16 cellular contexts compared by ENCODE assay signal in genomic region chr22:36577019-36577418, GRCh38. TPM values are rescaled to one million over a fixed set of nuclear protein-coding genes. Genes with fewer than 3 reads are reported as not detected.
DNase-seq lines count a peak whose midpoint lies in the region; ATAC-seq and TF ChIP-seq lines count a peak whose summit lies in the region.
"Had no signal": no experiment of that assay in that cellular context is flagged by ENCODE, and none has a peak within 500 bp of the region (broad histone marks: within the 10 kb centered on the region; RNA-seq: fewer than 3 reads in every experiment).

No MANE protein-coding gene starts in this region.

- no peak overlapping the region for H3K4me3 ChIP-seq in astrocyte of the cerebellum (ENCODE audit: low read depth, low read length)
- H3K4me3 ChIP-seq: left lung, vagina had no signal

- H3K4me3 Mint-ChIP-seq in glutamatergic neuron (ENCODE audit: unreplicated experiment), result peak overlapping the region; percentile 15

- H3K9me3 Mint-ChIP-seq in glutamatergic neuron (ENCODE audit: unreplicated experiment), result peaks cover 12% of the 10 kb centered on the region
- H3K9me3 Mint-ChIP-seq: activated T-helper 2 cell treated with anti-CD3 and anti-CD28 coated beads, Interferon-gamma antibody, Interleukin-2, Interleukin-4, amounts not matched to agents 10 μg/mL and 5 μg/mL and 100 μg/mL, durations not matched to agents 14 hours and 24 hours and 36 hours had no signal

- peaks cover 22% of the 10 kb centered on the region for H3K4me1 Mint-ChIP-seq in glutamatergic neuron (ENCODE audit: low read depth, unreplicated experiment)

- H3K27me3 Mint-ChIP-seq in glutamatergic neuron (ENCODE audit: unreplicated experiment), result peaks cover 5% of the 10 kb centered on the region

- H3K36me3 Mint-ChIP-seq in glutamatergic neuron (ENCODE audit: unreplicated experiment), result no peaks in the 10 kb centered on the region

- H3K27ac Mint-ChIP-seq in glutamatergic neuron (ENCODE audit: unreplicated experiment), result peak overlapping the region; percentile 84
- H3K27ac Mint-ChIP-seq: activated T-helper 2 cell treated with anti-CD3 and anti-CD28 coated beads, Interferon-gamma antibody, Interleukin-2, Interleukin-4, amounts not matched to agents 10 μg/mL and 5 μg/mL and 100 μg/mL, durations not matched to agents 14 hours and 24 hours and 36 hours had no signal

- no peak for ATAC-seq in GM19452 (IDR thresholded peaks at IDR 0.05; ENCODE audit: unreplicated experiment)
- ATAC-seq: left lung had no signal

- no peak for TF ChIP-seq CTCF in astrocyte of the cerebellum (IDR thresholded peaks at IDR 0.05; ENCODE audit: low read depth, low read length, missing control alignments)
- no peak for TF ChIP-seq CTCF in glutamatergic neuron (IDR thresholded peaks at IDR 0.05; ENCODE audit: partially characterized antibody, unreplicated experiment)

- DNase-seq in AG08395 (ENCODE audit: low spot score) (peak; percentile 94), HS-5 (ENCODE audit: low read depth) (peak; percentile 90), astrocyte of the cerebellum (ENCODE audit: low read depth) (peak; percentile 53), glutamatergic neuron (no peak), NCI-H526 (lab: John Stamatoyannopoulos, UW) (no peak), NCI-H345 treated with DMSO at 0.1 percent for 48 hours (lab: John Stamatoyannopoulos, UW; ENCODE audit: unreplicated experiment) (no peak)
- no peak for DNase-seq in effector CD8-positive, alpha-beta T cell (lab: John Stamatoyannopoulos, UW)
- DNase-seq: activated CD4-positive, alpha-beta T cell treated with anti-CD3 and anti-CD28 coated beads for 4 hours; C1 segment of cervical spinal cord; cerebellar nuclear complex; NCI-H1417 treated with DMSO at 0.1 percent for 48 hours; stimulated activated CD4-positive, alpha-beta T cell treated with anti-CD3 and anti-CD28 coated beads, Interleukin-15, amount 100 ng/mL, for 24 hours had no signal

- in situ Hi-C loops in astrocyte of the cerebellum (cut with HindIII; ENCODE audit: low sequenced_read_pairs), result no loop called here

RNA-seq across cellular contexts. Expression of gene EIF3D, which starts 48.1 kb away (rescaled TPM):
- total RNA-seq in glutamatergic neuron (ENCODE audit: unreplicated experiment), result 143 TPM

Comparison
In these comparisons a context has a peak if more than half of its experiments do, and no peak if none do; other contexts are left out.
1. DNase-seq: peak in AG08395 (single experiment), HS-5 (single experiment) and astrocyte of the cerebellum (single experiment); none in glutamatergic neuron (single experiment), effector CD8-positive, alpha-beta T cell (single experiment), NCI-H526 (0 of 2) and NCI-H345 treated with DMSO at 0.1 percent for 48 hours (single experiment).